ENCODE assay signal across 7 cellular contexts in the genomic region with DNA sequence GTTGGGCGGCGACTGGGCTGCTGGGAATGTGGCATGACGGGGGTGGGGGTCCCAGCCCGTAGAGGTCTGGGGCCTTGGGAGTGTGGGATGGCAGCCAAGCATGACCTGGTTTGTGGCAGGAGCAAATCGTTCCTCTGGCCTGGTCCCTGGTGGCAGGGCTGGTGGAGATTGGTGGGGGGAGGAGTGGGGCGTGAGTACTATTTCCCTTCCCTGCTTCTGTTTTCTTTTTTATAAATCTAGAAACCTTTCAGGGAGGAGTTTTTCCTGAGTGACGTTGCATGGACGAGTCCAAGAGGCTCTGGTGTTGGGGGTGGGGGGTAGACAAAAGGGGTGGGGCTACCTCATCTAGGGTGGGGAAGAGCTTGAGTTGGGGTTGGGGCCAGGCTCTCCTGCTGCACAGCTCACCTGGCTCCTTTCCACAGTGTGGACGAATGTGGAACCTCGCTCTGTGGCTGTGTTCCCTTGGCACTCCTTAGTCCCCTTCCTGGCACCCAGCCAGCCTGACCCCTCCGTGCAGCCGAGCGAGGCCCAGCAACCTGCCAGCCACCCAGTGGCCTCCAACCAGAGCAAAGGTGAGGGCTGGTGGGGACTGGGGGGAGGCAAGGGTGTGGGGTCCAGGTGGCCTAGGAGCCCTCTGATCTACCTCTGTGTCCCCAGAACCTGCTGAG. TPM values are rescaled to one million over a fixed set of nuclear protein-coding genes. Genes with fewer than 3 reads are reported as not detected.
A peak's percentile ranks its signal among the peaks of the same experiment; 100 is the strongest.
DNase-seq lines count a peak whose midpoint lies in the region; ATAC-seq, FAIRE-seq and TF ChIP-seq lines count a peak whose summit lies in the region.

No MANE protein-coding gene starts in this region.

- intact Hi-C loops in left ventricle myocardium superior (cut with micrococcal nuclease) = loop anchor here (5.0 kb wide), 1 partner anchor 39 kb away; no protein-coding TSS in a partner anchor
- intact Hi-C loops in spleen (cut with DNase I; ENCODE audit: low total_unique reads) = loop anchor here (5.0 kb wide), 1 partner anchor 154 kb away; the partner anchor contains the start of gene POU2F2

- H3K27ac ChIP-seq in VCaP (peak overlapping the region; percentile 82), spleen (peak overlapping the region; percentile 13 to 97 (median 82))

- peak overlapping the region in 4 of 8 donors; percentile 0 to 91 (median 62) for H3K4me3 ChIP-seq in spleen

- ATAC-seq in left ventricle myocardium superior = no peak

- peaks cover 30 to 83% (median 47%) of the 10 kb centered on the region in 6 donors for H3K4me1 ChIP-seq in spleen

- no peak for TF ChIP-seq POLR2A in spleen (IDR thresholded peaks at IDR 0.05)

- TF ChIP-seq CTCF in VCaP (conservative IDR thresholded peaks at IDR 0.05) (no peak), spleen (IDR thresholded peaks at IDR 0.05 in 8 of 11, conservative IDR thresholded peaks at IDR 0.05 in 3 of 11) (no peak)

- DNase-seq in GM18507 (ENCODE audit: extremely low spot score, insufficient read length, low read depth) (no peak), left ventricle myocardium superior (peak; percentile 78), spleen (peak; percentile 84), SHP77 treated with DMSO at 0.1 percent for 48 hours (lab: John Stamatoyannopoulos, UW) (no peak), NCI-H2107 (lab: John Stamatoyannopoulos, UW) (no peak), foreskin melanocyte (no peak)

- H3K27me3 ChIP-seq in spleen (replicated peaks in 1 of 7) = no peaks in the 10 kb centered on the region

- H3K9me3 ChIP-seq in spleen = no peaks in the 10 kb centered on the region

- H3K36me3 ChIP-seq in spleen = peaks cover 0 to 51% (median 48%) of the 10 kb centered on the region in 6 donors

- peak; percentile 46 for FAIRE-seq in GM18507 (lab: Jason Lieb, UNC)

- 25 to 40% (median 27%) methylated on average over 13 of the region's 13 CpGs for WGBS in spleen, 5 donors

RNA-seq across cellular contexts. Expression of gene PRR19, which starts 15.4 kb away (rescaled TPM):
- not detected for total RNA-seq in left ventricle myocardium superior
- total RNA-seq in spleen = 1 to 10 TPM in 2 of 7 donors, under 1 TPM in 3, not detected in 2; 0.46 to 1.2 (median 0.60) TPM
- under 1 TPM; 0.33 to 0.61 (median 0.49) TPM for polyA plus RNA-seq in spleen

RNA-seq across cellular contexts. Expression of gene PAFAH1B3, which starts 15.9 kb away (rescaled TPM):
- total RNA-seq in left ventricle myocardium superior (2.6 TPM), spleen (10 to 100 TPM; 13.7 to 20.3 (median 15.5) TPM)
- 10 to 100 TPM; 24.3 to 34.3 (median 29.9) TPM for polyA plus RNA-seq in spleen

RNA-seq across cellular contexts. Expression of gene CIC, which starts 17.4 kb away (rescaled TPM):
- total RNA-seq in left ventricle myocardium superior = 37.1 TPM
- 100 to 1,000 TPM in 1 of 7 donors, 10 to 100 TPM in 6; 63.8 to 100 (median 76.7) TPM for total RNA-seq in spleen
- 10 to 100 TPM; 12.5 to 43.6 (median 16.8) TPM for polyA plus RNA-seq in spleen

RNA-seq across cellular contexts. Expression of gene TMEM145, which starts 26.6 kb away (rescaled TPM):
- total RNA-seq in left ventricle myocardium superior (0.64 TPM), spleen (1 to 10 TPM in 2 of 7 donors, under 1 TPM in 4, not detected in 1; 0.28 to 2.3 (median 0.79) TPM)
- under 1 TPM; 0.13 to 0.43 (median 0.21) TPM for polyA plus RNA-seq in spleen

RNA-seq across cellular contexts. Expression of gene ERF, which starts 31.6 kb away (rescaled TPM):
- total RNA-seq in left ventricle myocardium superior = 46.0 TPM
- total RNA-seq in spleen = 10 to 100 TPM; 36.8 to 73.1 (median 56.4) TPM
- 10 to 100 TPM; 13.5 to 49.7 (median 17.7) TPM for polyA plus RNA-seq in spleen

Comparison
In these comparisons a context has a peak if more than half of its experiments do, and no peak if none do; other contexts are left out.
1. DNase-seq: peak in left ventricle myocardium superior (single experiment) and spleen (single experiment); none in GM18507 (single experiment), SHP77 treated with DMSO at 0.1 percent for 48 hours (single experiment), NCI-H2107 (single experiment) and foreskin melanocyte (single experiment).